12 cellular contexts compared by ENCODE assay signal in genomic region chr7:39735903-39736302, GRCh38.
DNase-seq lines count a peak whose midpoint lies in the region; ATAC-seq and TF ChIP-seq lines count a peak whose summit lies in the region.
"Had no signal": no experiment of that assay in that cellular context is flagged by ENCODE, and none has a peak within 500 bp of the region (broad histone marks: within the 10 kb centered on the region; RNA-seq: fewer than 3 reads in every experiment).

No MANE protein-coding gene starts in this region.

- no peak overlapping the region for H3K27ac ChIP-seq in psoas muscle

- H3K27me3 ChIP-seq in BE2C, result no peaks in the 10 kb centered on the region
- H3K27me3 ChIP-seq in psoas muscle (ENCODE audit: insufficient read depth in 3 of 3, low read length in 2 of 3), result no peaks in the 10 kb centered on the region

- H3K9me3 ChIP-seq in BE2C, result no peaks in the 10 kb centered on the region
- no peaks in the 10 kb centered on the region for H3K9me3 ChIP-seq in T-helper 17 cell (ENCODE audit: control insufficient read depth, low read length, poor library complexity, severe bottlenecking)
- no peaks in the 10 kb centered on the region for H3K9me3 ChIP-seq in psoas muscle

- H3K4me3 Mint-ChIP-seq in T-helper 17 cell (peak overlapping the region; percentile 41), immature natural killer cell (peak overlapping the region; percentile 25 to 62 (median 44))

- H3K27me3 Mint-ChIP-seq in T-helper 17 cell, result no peaks in the 10 kb centered on the region
- H3K27me3 Mint-ChIP-seq in immature natural killer cell (ENCODE audit: low read depth in 3 of 3), result peaks cover 2 to 11% (median 9%) of the 10 kb centered on the region in 3 donors

- no peak for TF ChIP-seq CTCF in BE2C (IDR thresholded peaks at IDR 0.05; ENCODE audit: low read depth, low read length)
- TF ChIP-seq CTCF in psoas muscle (IDR thresholded peaks at IDR 0.05), result no peak

- H3K27ac Mint-ChIP-seq in T-helper 17 cell, result peak overlapping the region; percentile 97
- peak overlapping the region; percentile 17 to 99 (median 71) for H3K27ac Mint-ChIP-seq in immature natural killer cell
- H3K27ac Mint-ChIP-seq: T-helper 2 cell treated with Interferon-gamma antibody and Interleukin-4, amounts not matched to agents 5 μg/mL and 100 μg/mL, for 36 hours had no signal

- H3K9me3 Mint-ChIP-seq in immature natural killer cell, result no peaks in the 10 kb centered on the region
- H3K9me3 Mint-ChIP-seq: T-helper 2 cell treated with Interferon-gamma antibody and Interleukin-4, amounts not matched to agents 5 μg/mL and 100 μg/mL, for 36 hours had no signal

- H3K4me1 Mint-ChIP-seq in T-helper 17 cell, result peaks cover 32% of the 10 kb centered on the region
- H3K4me1 Mint-ChIP-seq in immature natural killer cell, result peaks cover 48 to 58% of the 10 kb centered on the region in 2 donors

- intact Hi-C loops in psoas muscle (cut with DNase I), result no loop called here

- DNase-seq in BE2C (peak; percentile 77), T-helper 17 cell (no peak), immature natural killer cell (no peak), dermis blood vessel endothelial cell (no peak), psoas muscle (no peak)
- DNase-seq: amygdala, NCI-H526 had no signal

- 74 to 84% (median 76%) methylated on average over 4 of the region's 4 CpGs for WGBS in psoas muscle, 3 donors

- H3K4me3 ChIP-seq in BE2C (ENCODE audit: low read depth, low read length) (no peak overlapping the region), GM08714 (ENCODE audit: low read length) (peak overlapping the region; percentile 11; the same call in 1 of the 2 replicates), psoas muscle (no peak overlapping the region)
- H3K4me3 ChIP-seq: lung had no signal

- H3K4me1 ChIP-seq in BE2C, result peaks cover 7% of the 10 kb centered on the region
- peaks cover 10% of the 10 kb centered on the region for H3K4me1 ChIP-seq in psoas muscle

- ATAC-seq in T-helper 17 cell (no peak), HG02571 (IDR thresholded peaks at IDR 0.05; ENCODE audit: unreplicated experiment) (no peak), psoas muscle (no peak), HG02798 (IDR thresholded peaks at IDR 0.05; ENCODE audit: poor library complexity, unreplicated experiment) (no peak)

- no peaks in the 10 kb centered on the region for H3K36me3 Mint-ChIP-seq in T-helper 17 cell (ENCODE audit: low read depth)
- H3K36me3 Mint-ChIP-seq in immature natural killer cell, result no peaks in the 10 kb centered on the region

- no peaks in the 10 kb centered on the region for H3K36me3 ChIP-seq in BE2C
- H3K36me3 ChIP-seq in psoas muscle (ENCODE audit: insufficient read depth in 1 of 2, low read depth in 1 of 2), result no peaks in the 10 kb centered on the region
